26 cellular contexts compared by ENCODE assay signal in genomic region chr22:45206233-45206632, GRCh38. TPM values are rescaled to one million over a fixed set of nuclear protein-coding genes. Genes with fewer than 3 reads are reported as not detected.
DNase-seq lines count a peak whose midpoint lies in the region; ATAC-seq, FAIRE-seq and TF ChIP-seq lines count a peak whose summit lies in the region.
"Had no signal": no experiment of that assay in that cellular context is flagged by ENCODE, and none has a peak within 500 bp of the region (broad histone marks: within the 10 kb centered on the region; RNA-seq: fewer than 3 reads in every experiment).

No MANE protein-coding gene starts in this region.

- CTCF ChIA-PET in OCI-LY7 (lab: Charles Lee; ENCODE audit: unreplicated experiment), result no interaction called here

- ATAC-seq in stimulated activated effector memory CD8-positive, alpha-beta T cell treated with anti-CD3 and anti-CD28 coated beads, Interleukin-12 subunit alpha, Interleukin-12 subunit beta, amount 100 ng/mL, for 72 hours, result no peak
- no peak for ATAC-seq in T-helper 17 cell
- ATAC-seq: A549, GM12878, HCT116 had no signal

- H3K4me2 ChIP-seq in OCI-LY7 (ENCODE audit: low read length), result no peak overlapping the region
- H3K4me2 ChIP-seq: A549; BLaER1 treated with 17β-estradiol and CSF1 and Interleukin-3, amounts not matched to agents 10 nM and 100 nM had no signal

- no peaks in the 10 kb centered on the region for H4K20me1 ChIP-seq in OCI-LY7 (ENCODE audit: insufficient read depth, low read length)

- DNase-seq in D721Med (ENCODE audit: insufficient read length, low spot score) (no peak), OCI-LY7 (ENCODE audit: low spot score) (no peak), chondrocyte (ENCODE audit: low spot score) (peak; percentile 29), UCSD-AML1 (lab: John Stamatoyannopoulos, UW; ENCODE audit: unreplicated experiment) (no peak), NCI-H446 (lab: John Stamatoyannopoulos, UW) (no peak), T-helper 17 cell (no peak)
- no peak for DNase-seq in stimulated activated effector memory CD8-positive, alpha-beta T cell treated with anti-CD3 and anti-CD28 coated beads, Interleukin-12 subunit alpha, Interleukin-12 subunit beta, amount 100 ng/mL, for 72 hours (ENCODE audit: low spot score in 2 of 2)
- DNase-seq: AML-193; CD4-positive, alpha-beta memory T cell; COR-L47; EL; GDM1; Kasumi-1; MG63; NCI-H2029; NCI-H2227 treated with DMSO at 0.1 percent for 48 hours; NCI-H510A; NCI-H69; SIG-M5 had no signal

- TF ChIP-seq CTCF in D721Med (IDR thresholded peaks at IDR 0.05; ENCODE audit: insufficient read depth, missing control alignments), result peak; percentile 2
- TF ChIP-seq CTCF in OCI-LY7 (conservative IDR thresholded peaks at IDR 0.05; ENCODE audit: low read length), result 0 out of 2 replicates have a peak, but pooled peaks have one; percentile 20
- peak; percentile 14 for TF ChIP-seq CTCF in chondrocyte (IDR thresholded peaks at IDR 0.05)

- no peak overlapping the region for H3K4me3 ChIP-seq in OCI-LY7 (ENCODE audit: low read depth, low read length, poor library complexity, severe bottlenecking)
- H3K4me3 ChIP-seq: A549; BLaER1 treated with 17β-estradiol and CSF1 and Interleukin-3, amounts not matched to agents 10 nM and 100 nM; GM12878; MG63; Peyer's patch; SK-N-MC had no signal

- no peaks in the 10 kb centered on the region for H3K27me3 Mint-ChIP-seq in chondrocyte (ENCODE audit: low read depth)
- no peaks in the 10 kb centered on the region for H3K27me3 Mint-ChIP-seq in T-helper 17 cell
- H3K27me3 Mint-ChIP-seq: CD4-positive, alpha-beta memory T cell had no signal

- intact Hi-C loops in OCI-LY7 (cut with micrococcal nuclease; ENCODE audit: unreplicated experiment), result no loop called here

- H3K4me1 ChIP-seq in OCI-LY7 (ENCODE audit: insufficient read depth, low read length, poor library complexity, severe bottlenecking), result no peaks in the 10 kb centered on the region

- POLR2A ChIA-PET in OCI-LY7 (lab: Charles Lee), result interaction anchor here (0.6 to 0.7 kb wide), 2 partner anchors 40 to 149 kb away, joined by 3 to 4 read pairs; no protein-coding TSS in a partner anchor

- H2AFZ ChIP-seq in OCI-LY7 (ENCODE audit: low read length), result no peak overlapping the region

- no peaks in the 10 kb centered on the region for H3K9me2 ChIP-seq in OCI-LY7 (ENCODE audit: insufficient read depth, low read length)

- no peaks in the 10 kb centered on the region for H3K79me2 ChIP-seq in OCI-LY7 (ENCODE audit: insufficient read depth, low read depth, low read length)

- H3K9me3 ChIP-seq in OCI-LY7 (ENCODE audit: low read length) (no peaks in the 10 kb centered on the region), T-helper 17 cell (ENCODE audit: control insufficient read depth, low read length, poor library complexity, severe bottlenecking) (no peaks in the 10 kb centered on the region)
- H3K9me3 ChIP-seq: A549; BLaER1 treated with 17β-estradiol and CSF1 and Interleukin-3, amounts not matched to agents 10 nM and 100 nM; MG63; Peyer's patch had no signal

- H3K4me1 Mint-ChIP-seq in chondrocyte (ENCODE audit: low read depth) (peaks cover 47% of the 10 kb centered on the region), T-helper 17 cell (peaks cover 8% of the 10 kb centered on the region)
- H3K4me1 Mint-ChIP-seq in stimulated activated effector memory CD8-positive, alpha-beta T cell treated with anti-CD3 and anti-CD28 coated beads, Interleukin-12 subunit alpha, Interleukin-12 subunit beta, amount 100 ng/mL, for 72 hours, result peaks cover 10% of the 10 kb centered on the region

- no peak for FAIRE-seq in D721Med (lab: Jason Lieb, UNC)
- FAIRE-seq: A549, GM12878, GM19239 had no signal

- H3K9me3 Mint-ChIP-seq in chondrocyte (ENCODE audit: low read depth), result no peaks in the 10 kb centered on the region
- H3K9me3 Mint-ChIP-seq in stimulated activated effector memory CD8-positive, alpha-beta T cell treated with anti-CD3 and anti-CD28 coated beads, Interleukin-12 subunit alpha, Interleukin-12 subunit beta, amount 100 ng/mL, for 72 hours, result no peaks in the 10 kb centered on the region
- H3K9me3 Mint-ChIP-seq: CD4-positive, alpha-beta memory T cell had no signal

- H3K27ac ChIP-seq in OCI-LY7 (ENCODE audit: low read depth, low read length, poor library complexity, severe bottlenecking), result no peak overlapping the region
- H3K27ac ChIP-seq: A549; BLaER1 treated with 17β-estradiol and CSF1 and Interleukin-3, amounts not matched to agents 10 nM and 100 nM; Peyer's patch; SK-N-MC had no signal

- H3K4me3 Mint-ChIP-seq in chondrocyte (ENCODE audit: unreplicated experiment) (no peak overlapping the region), T-helper 17 cell (no peak overlapping the region)
- no peak overlapping the region for H3K4me3 Mint-ChIP-seq in stimulated activated effector memory CD8-positive, alpha-beta T cell treated with anti-CD3 and anti-CD28 coated beads, Interleukin-12 subunit alpha, Interleukin-12 subunit beta, amount 100 ng/mL, for 72 hours
- H3K4me3 Mint-ChIP-seq: CD4-positive, alpha-beta memory T cell had no signal

- H3K36me3 Mint-ChIP-seq in chondrocyte (ENCODE audit: low read depth) (peaks cover 13% of the 10 kb centered on the region), T-helper 17 cell (ENCODE audit: low read depth) (peaks cover 3% of the 10 kb centered on the region)
- H3K36me3 Mint-ChIP-seq in stimulated activated effector memory CD8-positive, alpha-beta T cell treated with anti-CD3 and anti-CD28 coated beads, Interleukin-12 subunit alpha, Interleukin-12 subunit beta, amount 100 ng/mL, for 72 hours, result no peaks in the 10 kb centered on the region

- no peak overlapping the region for H3K27ac Mint-ChIP-seq in chondrocyte (ENCODE audit: unreplicated experiment)
- H3K27ac Mint-ChIP-seq in stimulated activated effector memory CD8-positive, alpha-beta T cell treated with anti-CD3 and anti-CD28 coated beads, Interleukin-12 subunit alpha, Interleukin-12 subunit beta, amount 100 ng/mL, for 72 hours, result peak overlapping the region; percentile 18
- H3K27ac Mint-ChIP-seq in T-helper 17 cell, result no peak overlapping the region

- no TSS peak for BruUV-seq in OCI-LY7 (replicated peaks; lab: Mats Ljungman, UMichigan)

- peaks cover 81% of the 10 kb centered on the region for H3K36me3 ChIP-seq in OCI-LY7 (ENCODE audit: insufficient read depth, low read length)

RNA-seq across cellular contexts. Expression of gene KIAA0930, which starts 34.5 kb away (rescaled TPM):
- 55.1 and 80.7 TPM in 2 replicates for total RNA-seq in OCI-LY7 (2014; rRNA removed; shearing (Covaris generic))
- total RNA-seq in OCI-LY7 (2022) (85.3 and 93.9 TPM in 2 replicates), chondrocyte (103 to 109 TPM (median 109 TPM) in 3 replicates), T-helper 17 cell (10 to 100 TPM; 10.9 to 11.6 TPM)

RNA-seq across cellular contexts. Expression of gene NUP50, which starts 42.5 kb away (rescaled TPM):
- total RNA-seq in OCI-LY7 (2014; rRNA removed; shearing (Covaris generic)), result 100 and 107 TPM in 2 replicates
- total RNA-seq in OCI-LY7 (2022) (132 and 134 TPM in 2 replicates), chondrocyte (35.8 to 44.1 TPM (median 41.6 TPM) in 3 replicates), T-helper 17 cell (10 to 100 TPM; 89.3 to 99.2 TPM)
